Comparison of ENCODE assay signal across 12 cellular contexts in genomic region chr2:169853041-169853668, GRCh38.
"Had no signal": no experiment of that assay in that cellular context is flagged by ENCODE, and none has a peak within 500 bp of the region (broad histone marks: within the 10 kb centered on the region; RNA-seq: fewer than 3 reads in every experiment).

No MANE protein-coding gene starts in this region.

- FAIRE-seq: urothelium cell line had no signal

- H3K27ac Mint-ChIP-seq: activated CD4-positive, alpha-beta T cell treated with anti-CD3 and anti-CD28 coated beads for 36 hours; activated CD8-positive, alpha-beta T cell treated with anti-CD3 and anti-CD28 coated beads, Interleukin-2, amount 10 ng/mL, durations not matched to agents 7 days and 5 days; activated naive CD4-positive, alpha-beta T cell treated with anti-CD3 and anti-CD28 coated beads for 36 hours; activated T-helper 1 cell treated with anti-CD3 and anti-CD28 coated beads, Interleukin-12 subunit alpha, Interleukin-12 subunit beta, Interleukin-2, Interleukin-4 antibody, amounts not matched to agents 30 ng/mL and 10 ng/mL and 1 ng/mL, durations not matched to agents 14 hours and 24 hours and 36 hours had no signal

- H3K9me3 Mint-ChIP-seq: activated naive CD4-positive, alpha-beta T cell treated with anti-CD3 and anti-CD28 coated beads for 36 hours had no signal

- DNase-seq: activated CD4-positive, alpha-beta T cell treated with anti-CD3 and anti-CD28 coated beads for 36 hours; activated CD8-positive, alpha-beta memory T cell treated with anti-CD3 and anti-CD28 coated beads, Interleukin-2, amount 50 U/mL, for 48 hours; activated CD8-positive, alpha-beta T cell treated with anti-CD3 and anti-CD28 coated beads, Interleukin-2, amount 10 ng/mL, durations not matched to agents 7 days and 5 days; activated naive CD4-positive, alpha-beta T cell treated with anti-CD3 and anti-CD28 coated beads for 36 hours; colonic mucosa; effector CD8-positive, alpha-beta T cell; gastrocnemius medialis; kidney glomerular epithelial cell; retina; thyroid gland had no signal

- H3K4me3 Mint-ChIP-seq: activated CD4-positive, alpha-beta T cell treated with anti-CD3 and anti-CD28 coated beads for 36 hours; activated CD8-positive, alpha-beta T cell treated with anti-CD3 and anti-CD28 coated beads, Interleukin-2, amount 10 ng/mL, durations not matched to agents 7 days and 5 days; activated naive CD4-positive, alpha-beta T cell treated with anti-CD3 and anti-CD28 coated beads for 36 hours; activated T-helper 1 cell treated with anti-CD3 and anti-CD28 coated beads, Interleukin-12 subunit alpha, Interleukin-12 subunit beta, Interleukin-2, Interleukin-4 antibody, amounts not matched to agents 30 ng/mL and 10 ng/mL and 1 ng/mL, durations not matched to agents 14 hours and 24 hours and 36 hours had no signal

- H3K27me3 Mint-ChIP-seq: activated CD4-positive, alpha-beta T cell treated with anti-CD3 and anti-CD28 coated beads for 36 hours had no signal
